20 cellular contexts compared by ENCODE assay signal in the genomic region with DNA sequence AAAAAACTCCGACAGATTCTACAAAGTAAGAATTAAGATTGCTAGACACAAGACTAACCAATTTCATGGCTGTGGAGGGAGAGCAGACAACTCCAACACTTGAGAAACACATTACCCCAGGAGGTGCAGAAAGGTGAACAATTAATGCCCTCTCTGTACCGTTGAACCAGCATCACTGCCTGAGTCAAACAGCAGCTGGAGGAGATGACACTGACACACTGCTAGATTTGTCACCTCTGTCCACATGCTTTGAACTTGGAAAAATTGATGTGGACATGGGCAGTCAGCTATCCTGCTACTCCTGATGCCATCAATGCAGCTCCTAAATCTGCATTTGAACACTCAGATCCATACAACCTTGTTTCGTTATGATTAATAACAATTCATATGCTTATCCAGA. TPM values are rescaled to one million over a fixed set of nuclear protein-coding genes. Genes with fewer than 3 reads are reported as not detected.
DNase-seq lines count a peak whose midpoint lies in the region; ATAC-seq, FAIRE-seq and TF ChIP-seq lines count a peak whose summit lies in the region.
"Had no signal": no experiment of that assay in that cellular context is flagged by ENCODE, and none has a peak within 500 bp of the region (broad histone marks: within the 10 kb centered on the region; RNA-seq: fewer than 3 reads in every experiment).

No MANE protein-coding gene starts in this region.

- no TSS peak for BruUV-seq in K562 (replicated peaks; lab: Mats Ljungman, UMichigan)

- no peak for DNase-seq in activated CD4-positive, CD25-positive, alpha-beta regulatory T cell treated with anti-CD3 and anti-CD28 coated beads, Interleukin-2, amount 50 U/mL, for 72 hours
- no peak for DNase-seq in cardiac muscle cell (ENCODE audit: low read depth in 1 of 2, low spot score in 1 of 2)
- DNase-seq in cardiac septum (ENCODE audit: low spot score), result no peak
- DNase-seq in K562 (ENCODE audit: extremely low read depth in 1 of 4, low spot score in 3 of 4), result no peak
- no peak for DNase-seq in psoas muscle
- DNase-seq in left colon, result no peak
- no peak for DNase-seq in CD14-positive monocyte (ENCODE audit: low spot score)
- DNase-seq: 8988T; CD8-positive, alpha-beta T cell; H7; NCI-H1417; NCI-H1930; NCI-H2171 treated with DMSO at 0.1 percent for 48 hours; NCI-H446 treated with DMSO at 0.1 percent for 48 hours; NCI-H748 treated with DMSO at 0.1 percent for 48 hours; OCI-M1 had no signal

- no peaks in the 10 kb centered on the region for H3K9me1 ChIP-seq in K562 (ENCODE audit: control insufficient read depth, insufficient read depth, low read length)

- CTCF ChIA-PET in K562 (lab: Yijun Ruan, JAX; ENCODE audit: low intra/inter-chr PET ratio), result interaction anchor here (0.6 kb wide), 1 partner anchor 1289 kb away, joined by 3 read pairs; no protein-coding TSS in a partner anchor

- H3K4me2 ChIP-seq in K562 (ENCODE audit: insufficient read depth, low read length), result no peak overlapping the region

- H3K36me3 Mint-ChIP-seq in CD14-positive monocyte, result peaks cover 26 to 53% of the 10 kb centered on the region in 2 donors

- no peak overlapping the region for H2AFZ ChIP-seq in K562 (ENCODE audit: low read depth, low read length)

- H3K4me3 ChIP-seq in cardiac muscle cell (no peak overlapping the region), K562 (no peak overlapping the region), psoas muscle (no peak overlapping the region)

- H3K27ac Mint-ChIP-seq in CD14-positive monocyte, result peak overlapping the region in 2 of 7 donors; percentile 30 to 83

- H3K4me1 ChIP-seq in cardiac muscle cell (ENCODE audit: low read depth) (no peaks in the 10 kb centered on the region), K562 (replicated peaks in 1 of 2; ENCODE audit: control insufficient read depth in 2 of 2, insufficient read depth in 2 of 2, low read length in 2 of 2) (no peaks in the 10 kb centered on the region), psoas muscle (no peaks in the 10 kb centered on the region)

- no peaks in the 10 kb centered on the region for H3K27me3 ChIP-seq in cardiac muscle cell
- H3K27me3 ChIP-seq in K562 (ENCODE audit: control insufficient read depth in 2 of 2, insufficient read depth in 2 of 2, low read length in 2 of 2), result no peaks in the 10 kb centered on the region
- H3K27me3 ChIP-seq in psoas muscle (ENCODE audit: insufficient read depth in 3 of 3, low read length in 2 of 3), result no peaks in the 10 kb centered on the region

- peak; percentile 38 to 73 for ATAC-seq in activated CD4-positive, CD25-positive, alpha-beta regulatory T cell treated with anti-CD3 and anti-CD28 coated beads, Interleukin-2, amount 50 U/mL, for 24 hours
- ATAC-seq in K562 (no peak), psoas muscle (peak in 3 of 4 donors; percentile 53 to 69 (median 54)), left colon (no peak)
- ATAC-seq: CD8-positive, alpha-beta T cell had no signal

- peaks cover 1% of the 10 kb centered on the region for H3K4me1 Mint-ChIP-seq in CD14-positive monocyte

- H3K36me3 ChIP-seq in cardiac muscle cell (no peaks in the 10 kb centered on the region), K562 (ENCODE audit: control insufficient read depth, insufficient read depth, low read length) (peaks cover 38% of the 10 kb centered on the region), psoas muscle (ENCODE audit: insufficient read depth in 1 of 2, low read depth in 1 of 2) (peaks cover 0 to 5% of the 10 kb centered on the region in 2 donors)

- TF ChIP-seq CTCF in cardiac muscle cell (IDR thresholded peaks at IDR 0.05; ENCODE audit: low read depth, low read length), result no peak
- no peak for TF ChIP-seq CTCF in K562 (IDR thresholded peaks at IDR 0.05 in 2 of 3, conservative IDR thresholded peaks at IDR 0.05 in 1 of 3; ENCODE audit: insufficient read depth in 2 of 3, low read depth in 1 of 3, low read length in 3 of 3)
- TF ChIP-seq CTCF in psoas muscle (IDR thresholded peaks at IDR 0.05), result no peak
- no peak for TF ChIP-seq CTCF in CD14-positive monocyte (IDR thresholded peaks at IDR 0.05)

- TF ChIP-seq EP300 in K562 (IDR thresholded peaks at IDR 0.05; ENCODE audit: low read length), result no peak

- H3K9me3 ChIP-seq in cardiac muscle cell (ENCODE audit: low read depth), result no peaks in the 10 kb centered on the region
- H3K9me3 ChIP-seq in K562 (replicated peaks; ENCODE audit: control insufficient read depth, insufficient read depth, low read depth, low read length), result no peaks in the 10 kb centered on the region
- no peaks in the 10 kb centered on the region for H3K9me3 ChIP-seq in psoas muscle

- H3K9me3 Mint-ChIP-seq in CD14-positive monocyte, result peaks cover 0 to 5% (median 0%) of the 10 kb centered on the region in 7 donors
- H3K9me3 Mint-ChIP-seq: CD8-positive, alpha-beta T cell had no signal

- 0 out of 2 replicates have a peak, but pooled peaks cover 5% of the 10 kb centered on the region for H4K20me1 ChIP-seq in K562 (replicated peaks; ENCODE audit: control insufficient read depth, insufficient read depth, low read length)

- 78% methylated on average over 3 of the region's 3 CpGs for WGBS in K562 (ENCODE audit: insufficient coverage, low coverage, missing lambda C conversion rate)
- 57 to 70% (median 59%) methylated on average over 3 of the region's 3 CpGs for WGBS in psoas muscle, 3 donors

- H3K79me2 ChIP-seq in K562 (ENCODE audit: control insufficient read depth, insufficient read depth, low read length), result peaks cover 78% of the 10 kb centered on the region

- no peak for TF ChIP-seq RAD21 in K562 (CRISPR knock-in tag; conservative IDR thresholded peaks at IDR 0.05 in 1 of 2, IDR thresholded peaks at IDR 0.05 in 1 of 2)

- H3K27me3 Mint-ChIP-seq in CD14-positive monocyte (ENCODE audit: low read depth in 3 of 3), result no peaks in the 10 kb centered on the region

- POLR2A ChIA-PET in K562 (lab: Yijun Ruan, JAX), result interaction anchor here (1.2 kb wide), 1 partner anchor 9 kb away, joined by 3 read pairs; no protein-coding TSS in a partner anchor

- intact Hi-C loops in cardiac septum (cut with DNase I), result no loop called here
- intact Hi-C loops in K562 (cut with micrococcal nuclease), result no loop called here
- intact Hi-C loops in psoas muscle (cut with DNase I), result no loop called here
- intact Hi-C loops in left colon (cut with DNase I, micrococcal nuclease), result no loop called here
- intact Hi-C loops in CD14-positive monocyte (cut with micrococcal nuclease), result loop anchor here in 1 of 2 donors (10.0 kb wide), 1 partner anchor 1291 kb away; no protein-coding TSS in a partner anchor

- no peak overlapping the region for H3K4me3 Mint-ChIP-seq in CD14-positive monocyte
- H3K4me3 Mint-ChIP-seq: CD8-positive, alpha-beta T cell had no signal

- in situ Hi-C loops in K562 (cut with MboI), result loop anchor here (5.0 kb wide), 1 partner anchor 323 kb away; no protein-coding TSS in a partner anchor

- no peak for TF ChIP-seq POLR2A in K562 (conservative IDR thresholded peaks at IDR 0.05)

- FAIRE-seq in K562 (lab: Jason Lieb, UNC), result peak; percentile 26
- FAIRE-seq: GM19239 had no signal

- H3K9ac ChIP-seq in K562 (ENCODE audit: insufficient read depth in 1 of 2, low read depth in 2 of 2, low read length in 2 of 2), result no peak overlapping the region

- H3K27ac ChIP-seq in cardiac muscle cell (peak overlapping the region; percentile 35), K562 (ENCODE audit: extremely low read depth, low read depth, low read length) (no peak overlapping the region), psoas muscle (no peak overlapping the region)
- H3K27ac ChIP-seq: HL-60, RWPE1 had no signal

TF ChIP-seq in K562, 482 proteins besides CTCF, POLR2A, EP300 and RAD21:
- TF ChIP-seq CHD2 (IDR thresholded peaks at IDR 0.05; ENCODE audit: low read depth, low read length) (no peak), NELFE (IDR thresholded peaks at IDR 0.05; ENCODE audit: insufficient read depth, insufficient read length) (no peak), ZNF282 (CRISPR knock-in tag; IDR thresholded peaks at IDR 0.05) (no peak)

RNA-seq across cellular contexts. Expression of a gene that starts 51.7 kb away (rescaled TPM):
- 42.9 and 85.9 TPM in 2 replicates for total RNA-seq in cardiac muscle cell
- 65.3 and 79.4 TPM in 2 replicates for polyA plus RNA-seq in cardiac muscle cell
- total RNA-seq in cardiac septum, result 49.0 TPM
- 38.9 and 193 TPM in 2 replicates for total RNA-seq in K562 (2011; cell fraction: chromatin; rRNA removed; ENCODE audit: low replicate concordance)
- total RNA-seq in K562 (2011; cell fraction: nucleolus; rRNA removed), result 20.5 and 30.5 TPM in 2 replicates
- total RNA-seq in K562 (2011; cell fraction: nucleoplasm; rRNA removed), result 55.7 and 82.8 TPM in 2 replicates
- total RNA-seq in K562 (2014; rRNA removed), result 61.7 and 66.2 TPM in 2 replicates
- total RNA-seq in K562 (2014; rRNA removed; fragmentation: Illumina TruSeq; extraction: Trizol), result 109 and 122 TPM in 2 replicates
- 89.1 and 97.0 TPM in 2 replicates for total RNA-seq in K562 (2015; rRNA removed; fragmentation: Illumina TruSeq; extraction: Trizol)
- total RNA-seq in K562 (2021), result 67.8 and 68.4 TPM in 2 replicates
- polyA plus RNA-seq in K562 (2011; rRNA removed), result 67.3 and 85.2 TPM in 2 replicates
- polyA plus RNA-seq in K562 (2011; cell fraction: cytosol; rRNA removed), result 6.1 and 19.2 TPM in 2 replicates
- 22.7 and 36.5 TPM in 2 replicates for polyA plus RNA-seq in K562 (2011; cell fraction: nucleus; rRNA removed)
- polyA plus RNA-seq in K562 (2012), result 51.9 and 53.1 TPM in 2 replicates
- 70.2 and 85.7 TPM in 2 replicates for polyA plus RNA-seq in K562 (2014; fragmentation: Illumina TruSeq; extraction: Trizol)
- polyA plus RNA-seq in K562 (2014; fragmentation: Nextera tagmentation; extraction: Ambion mirVana), result 10 to 100 TPM; 31.0 to 40.7 TPM
- polyA plus RNA-seq in K562 (2014; rRNA removed), result 55.2 and 64.0 TPM in 2 replicates
- 94.7 and 107 TPM in 2 replicates for polyA minus RNA-seq in K562 (2011; rRNA and poly(A)+ RNA removed)
- polyA minus RNA-seq in K562 (2011; cell fraction: cytosol; rRNA and poly(A)+ RNA removed), result 21.1 and 29.6 TPM in 2 replicates
- polyA minus RNA-seq in K562 (2011; cell fraction: nucleus; rRNA and poly(A)+ RNA removed), result 26.1 and 57.8 TPM in 2 replicates
- 10 to 100 TPM; 45.0 to 54.5 (median 53.3) TPM for total RNA-seq in psoas muscle
- 10 to 100 TPM; 37.3 to 74.0 (median 38.0) TPM for polyA plus RNA-seq in psoas muscle
- 10 to 100 TPM; 51.3 to 63.2 TPM for total RNA-seq in left colon
- polyA plus RNA-seq in CD14-positive monocyte, result 10 to 100 TPM; 23.2 to 43.7 TPM

Comparison
In these comparisons a context has a peak if more than half of its experiments do, and no peak if none do; other contexts are left out.
1. ATAC-seq: peak in activated CD4-positive, CD25-positive, alpha-beta regulatory T cell treated with anti-CD3 and anti-CD28 coated beads, Interleukin-2, amount 50 U/mL, for 24 hours (2 of 2) and psoas muscle (3 of 4); none in K562 (single experiment) and left colon (single experiment).